Comparison of ENCODE assay signal across 8 cellular contexts in the genomic region with DNA sequence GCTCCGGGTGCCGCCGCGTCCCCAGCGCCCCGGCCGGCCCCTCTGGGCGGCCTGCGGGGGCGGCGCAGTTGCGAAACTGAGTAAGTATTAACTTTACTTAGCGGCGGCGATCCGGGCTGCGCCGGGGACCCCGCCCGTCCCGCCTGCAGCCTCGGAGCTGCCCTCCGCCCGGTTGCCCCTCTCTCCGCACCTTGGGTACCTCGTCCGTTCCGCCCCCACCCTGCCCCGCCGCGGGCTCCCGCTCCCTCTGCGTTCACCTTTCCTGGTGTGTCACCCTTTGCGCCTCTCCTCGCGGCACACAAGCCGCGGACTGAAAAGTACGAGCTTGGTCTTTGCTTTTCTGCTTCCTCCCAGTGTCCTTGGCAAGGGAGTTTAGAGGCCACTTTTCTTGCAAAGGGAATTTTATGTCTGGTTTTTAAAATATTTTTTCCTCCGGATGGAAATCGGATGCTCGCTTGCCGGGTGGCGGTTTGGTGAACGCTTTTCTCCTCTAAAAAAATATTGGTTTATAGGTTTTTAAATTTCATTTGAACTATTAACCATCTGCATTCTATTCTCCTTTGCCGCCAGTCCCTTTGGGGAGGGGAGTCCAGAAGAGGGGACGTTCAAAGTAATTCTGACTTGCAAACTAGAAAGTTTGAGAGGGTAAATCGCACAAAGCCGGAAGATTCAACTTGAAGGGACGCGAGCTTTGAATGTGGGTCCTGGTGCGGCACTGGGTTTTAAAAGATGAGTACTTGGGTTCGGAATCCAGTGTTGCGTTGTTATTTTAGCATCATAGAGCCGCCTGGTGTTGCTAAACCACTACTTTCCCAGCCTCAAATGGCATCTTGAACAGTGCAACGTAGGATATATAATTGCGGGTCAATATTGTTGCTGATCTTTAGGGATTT. TPM values are rescaled to one million over a fixed set of nuclear protein-coding genes. Genes with fewer than 3 reads are reported as not detected.
DNase-seq lines count a peak whose midpoint lies in the region; ATAC-seq and TF ChIP-seq lines count a peak whose summit lies in the region.

No MANE protein-coding gene starts in this region.

- peak overlapping the region; percentile 92 to 98 for H3K27ac ChIP-seq in tibial artery

- peak overlapping the region; percentile 92 to 96 for H3K4me3 ChIP-seq in tibial artery

- TF ChIP-seq CTCF in tibial artery (IDR thresholded peaks at IDR 0.05) = no peak

- CTCF ChIA-PET in activated CD4-positive, alpha-beta memory T cell treated with anti-CD3 and anti-CD28 coated beads, Interleukin-2, amount 10 ng/mL, durations not matched to agents 7 days and 5 days (lab: Charles Lee) = interaction anchor here (0.6 kb wide), 1 partner anchor 92 kb away, joined by 3 read pairs; no protein-coding TSS in a partner anchor

- H3K4me1 ChIP-seq in tibial artery = peaks cover 0 to 48% (median 21%) of the 10 kb centered on the region in 4 donors

- no peak overlapping the region for H3K27ac Mint-ChIP-seq in activated CD4-positive, alpha-beta memory T cell treated with anti-CD3 and anti-CD28 coated beads, Interleukin-2, amount 10 ng/mL, durations not matched to agents 7 days and 5 days

- in situ Hi-C loops in ACHN (cut with HindIII; ENCODE audit: low pct_ligation_motif_present, low pct_unique_long_range_greater_than_20kb, low sequenced_read_pairs) = no loop called here

- no peaks in the 10 kb centered on the region for H3K9me3 ChIP-seq in tibial artery

- no peaks in the 10 kb centered on the region for H3K36me3 Mint-ChIP-seq in activated CD4-positive, alpha-beta memory T cell treated with anti-CD3 and anti-CD28 coated beads, Interleukin-2, amount 10 ng/mL, durations not matched to agents 7 days and 5 days (ENCODE audit: low read depth)

- no peaks in the 10 kb centered on the region for H3K27me3 ChIP-seq in tibial artery

- peaks cover 15% of the 10 kb centered on the region for H3K4me1 Mint-ChIP-seq in activated CD4-positive, alpha-beta memory T cell treated with anti-CD3 and anti-CD28 coated beads, Interleukin-2, amount 10 ng/mL, durations not matched to agents 7 days and 5 days

- POLR2A ChIA-PET in activated CD4-positive, alpha-beta memory T cell treated with anti-CD3 and anti-CD28 coated beads, Interleukin-2, amount 10 ng/mL, durations not matched to agents 7 days and 5 days (lab: Charles Lee) = no interaction called here

- H3K27me3 Mint-ChIP-seq in activated CD4-positive, alpha-beta memory T cell treated with anti-CD3 and anti-CD28 coated beads, Interleukin-2, amount 10 ng/mL, durations not matched to agents 7 days and 5 days = peaks cover 55% of the 10 kb centered on the region

- peaks cover 0 to 9% (median 0%) of the 10 kb centered on the region in 3 donors for H3K36me3 ChIP-seq in tibial artery

- DNase-seq in ACHN (peak; percentile 87), HuH-7 (ENCODE audit: low spot score) (peak; percentile 42), middle frontal gyrus (ENCODE audit: extremely low spot score, low spot score) (peak; percentile 23), tibial artery (peak; percentile 63 to 72), COLO829 (ENCODE audit: low spot score) (no peak)
- no peak for DNase-seq in activated CD4-positive, alpha-beta memory T cell treated with anti-CD3 and anti-CD28 coated beads, Interleukin-2, amount 10 ng/mL, durations not matched to agents 7 days and 5 days

- H3K4me3 Mint-ChIP-seq in activated CD4-positive, alpha-beta memory T cell treated with anti-CD3 and anti-CD28 coated beads, Interleukin-2, amount 10 ng/mL, durations not matched to agents 7 days and 5 days = peak overlapping the region; percentile 68

- intact Hi-C loops in tibial artery (cut with DNase I; ENCODE audit: low total_unique reads) = loop anchor here (5.0 to 10.0 kb wide), 2 partner anchors 58 to 165 kb away; a partner anchor contains a TSS

- peak; percentile 42 for ATAC-seq in GM18867 (IDR thresholded peaks at IDR 0.05; ENCODE audit: unreplicated experiment)
- ATAC-seq in esophagus mucosa = peak; percentile 38

- no peaks in the 10 kb centered on the region for H3K9me3 Mint-ChIP-seq in activated CD4-positive, alpha-beta memory T cell treated with anti-CD3 and anti-CD28 coated beads, Interleukin-2, amount 10 ng/mL, durations not matched to agents 7 days and 5 days

RNA-seq across cellular contexts. Expression of a gene that starts 0.8 kb away (rescaled TPM):
- 1 to 10 TPM in 1 of 2 experiments, under 1 TPM in 1; 0.65 to 1.2 TPM for total RNA-seq in activated CD4-positive, alpha-beta memory T cell treated with anti-CD3 and anti-CD28 coated beads, Interleukin-2, amount 10 ng/mL, durations not matched to agents 7 days and 5 days
- 4.3 TPM for total RNA-seq in esophagus mucosa

Comparison
In these comparisons a context has a peak if more than half of its experiments do, and no peak if none do; other contexts are left out.
1. DNase-seq: peak in ACHN (single experiment), HuH-7 (single experiment), middle frontal gyrus (single experiment) and tibial artery (2 of 2); none in activated CD4-positive, alpha-beta memory T cell treated with anti-CD3 and anti-CD28 coated beads, Interleukin-2, amount 10 ng/mL, durations not matched to agents 7 days and 5 days (single experiment) and COLO829 (single experiment).